In the genomic region with DNA sequence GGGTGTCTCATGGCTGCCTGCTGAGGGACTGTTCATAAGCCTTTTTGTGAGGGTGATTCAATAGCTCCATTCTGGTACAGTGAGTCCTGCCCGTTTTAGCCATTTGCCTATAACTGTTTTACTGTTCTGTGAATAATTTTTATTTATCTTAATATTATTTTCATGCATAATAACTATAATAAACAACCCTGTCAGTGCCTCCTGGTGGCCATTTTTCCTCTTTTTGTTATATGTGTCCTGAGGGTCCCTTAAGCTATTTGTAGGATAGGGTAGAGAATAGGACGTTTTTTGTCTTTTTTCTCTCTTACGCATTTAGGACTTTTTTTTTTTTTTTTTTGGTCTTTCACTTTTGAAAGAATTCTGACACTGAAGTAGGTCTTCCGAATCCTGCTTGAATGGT, we compare ENCODE assay signal across 10 cellular contexts. TPM values are rescaled to one million over a fixed set of nuclear protein-coding genes. Genes with fewer than 3 reads are reported as not detected.
DNase-seq lines count a peak whose midpoint lies in the region; TF ChIP-seq lines count a peak whose summit lies in the region.
"Had no signal": no experiment of that assay in that cellular context is flagged by ENCODE, and none has a peak within 500 bp of the region (broad histone marks: within the 10 kb centered on the region; RNA-seq: fewer than 3 reads in every experiment).

No MANE protein-coding gene starts in this region.

- no peak overlapping the region for H2AFZ ChIP-seq in neural progenitor cell (replicated peaks)

- H3K4me3 Mint-ChIP-seq in neural progenitor cell, result peak overlapping the region; percentile 86

- peak; percentile 52 for DNase-seq in NCI-H82 (lab: John Stamatoyannopoulos, UW)
- DNase-seq in NCI-H82 treated with DMSO at 0.1 percent for 48 hours (lab: John Stamatoyannopoulos, UW; ENCODE audit: unreplicated experiment), result no peak
- DNase-seq in LHCN-M2 (ENCODE audit: low read depth), result peak; percentile 13
- no peak for DNase-seq in dorsolateral prefrontal cortex
- no peak for DNase-seq in neural progenitor cell (ENCODE audit: low spot score)
- DNase-seq in SKM-1 treated with dmso at 0.1 percent for 144 hours (lab: John Stamatoyannopoulos, UW; ENCODE audit: unreplicated experiment), result no peak
- DNase-seq in D341Med (ENCODE audit: low spot score), result no peak
- DNase-seq in NCI-H345 (lab: John Stamatoyannopoulos, UW), result no peak

- peaks cover 12% of the 10 kb centered on the region for H4K20me1 ChIP-seq in neural progenitor cell (ENCODE audit: low read depth)

- peak overlapping the region in 54 of 59 donors; percentile 5 to 73 (median 54) for H3K4me3 ChIP-seq in dorsolateral prefrontal cortex
- H3K4me3 ChIP-seq in neural progenitor cell, result no peak overlapping the region
- H3K4me3 ChIP-seq: breast epithelium had no signal

- H3K27me3 ChIP-seq in dorsolateral prefrontal cortex (peaks cover 0 to 54% (median 25%) of the 10 kb centered on the region in 45 donors), neural progenitor cell (peaks cover 59% of the 10 kb centered on the region)

- no peak overlapping the region for H3K9ac ChIP-seq in neural progenitor cell

- peaks cover 1% of the 10 kb centered on the region for H3K9me3 Mint-ChIP-seq in neural progenitor cell

- intact Hi-C loops in dorsolateral prefrontal cortex (cut with DNase I), result loop anchor here in 1 of 2 donors (10.0 kb wide), 1 partner anchor 614 kb away; no protein-coding TSS in a partner anchor

- no peak overlapping the region for H3K4me2 ChIP-seq in neural progenitor cell

- H3F3A ChIP-seq in neural progenitor cell (ENCODE audit: low read depth), result peaks cover 29% of the 10 kb centered on the region

- H3K9me3 ChIP-seq in neural progenitor cell (ENCODE audit: low read depth), result no peaks in the 10 kb centered on the region
- H3K9me3 ChIP-seq: breast epithelium had no signal

- H3K4me1 ChIP-seq in neural progenitor cell, result peaks cover 27% of the 10 kb centered on the region

- H3K36me3 ChIP-seq in neural progenitor cell, result no peaks in the 10 kb centered on the region
- H3K36me3 ChIP-seq: breast epithelium had no signal

- peak in 24 of 56 donors; percentile 9 to 44 (median 17) for TF ChIP-seq CTCF in dorsolateral prefrontal cortex (IDR thresholded peaks at IDR 0.05 in 54 of 56, conservative IDR thresholded peaks at IDR 0.05 in 2 of 56; ENCODE audit: low read depth in 1 of 56, partially characterized antibody in 56 of 56)
- TF ChIP-seq CTCF in neural progenitor cell (IDR thresholded peaks at IDR 0.05), result peak; percentile 39

- H3K27me3 Mint-ChIP-seq in neural progenitor cell (ENCODE audit: insufficient read depth, low read depth), result peaks cover 41% of the 10 kb centered on the region

- H3K4me1 Mint-ChIP-seq in neural progenitor cell, result peaks cover 7% of the 10 kb centered on the region

- H3K27ac Mint-ChIP-seq in neural progenitor cell, result no peak overlapping the region

- H3K79me2 ChIP-seq in neural progenitor cell (ENCODE audit: low read depth), result no peaks in the 10 kb centered on the region

- no peaks in the 10 kb centered on the region for H3K36me3 Mint-ChIP-seq in neural progenitor cell

- H3K27ac ChIP-seq in dorsolateral prefrontal cortex (peak overlapping the region in 20 of 59 donors; percentile 6 to 86 (median 69)), neural progenitor cell (no peak overlapping the region)
- H3K27ac ChIP-seq: breast epithelium had no signal

RNA-seq across cellular contexts. Expression of a gene that starts 2.9 kb away (rescaled TPM):
- total RNA-seq in LHCN-M2 (2014; rRNA removed), result not detected in 2 replicates
- polyA plus RNA-seq in LHCN-M2 (2012), result 0.09 TPM
- 100 to 1,000 TPM in 2 of 120 experiments, 10 to 100 TPM in 118; 16.0 to 110 (median 58.0) TPM for total RNA-seq in dorsolateral prefrontal cortex
- total RNA-seq in neural progenitor cell (ENCODE audit: low replicate concordance), result 0.25 and 0.28 TPM in 2 replicates
- total RNA-seq: breast epithelium, Right ventricle myocardium inferior had no signal

Comparison
In these comparisons a context has a peak if more than half of its experiments do, and no peak if none do; other contexts are left out.
1. DNase-seq: peak in NCI-H82 (single experiment) and LHCN-M2 (single experiment); none in NCI-H82 treated with DMSO at 0.1 percent for 48 hours (single experiment), dorsolateral prefrontal cortex (0 of 10), neural progenitor cell (single experiment), SKM-1 treated with dmso at 0.1 percent for 144 hours (single experiment), D341Med (single experiment) and NCI-H345 (single experiment).
2. RNA of a gene that starts 2.9 kb away (total RNA-seq): 16.0 to 110 TPM in dorsolateral prefrontal cortex; 0.25 to 0.28 TPM in neural progenitor cell and not detected in LHCN-M2; every median in the first group is over 10 times any median in the second.